Comparison of ENCODE assay signal across 23 cellular contexts in the genomic region with DNA sequence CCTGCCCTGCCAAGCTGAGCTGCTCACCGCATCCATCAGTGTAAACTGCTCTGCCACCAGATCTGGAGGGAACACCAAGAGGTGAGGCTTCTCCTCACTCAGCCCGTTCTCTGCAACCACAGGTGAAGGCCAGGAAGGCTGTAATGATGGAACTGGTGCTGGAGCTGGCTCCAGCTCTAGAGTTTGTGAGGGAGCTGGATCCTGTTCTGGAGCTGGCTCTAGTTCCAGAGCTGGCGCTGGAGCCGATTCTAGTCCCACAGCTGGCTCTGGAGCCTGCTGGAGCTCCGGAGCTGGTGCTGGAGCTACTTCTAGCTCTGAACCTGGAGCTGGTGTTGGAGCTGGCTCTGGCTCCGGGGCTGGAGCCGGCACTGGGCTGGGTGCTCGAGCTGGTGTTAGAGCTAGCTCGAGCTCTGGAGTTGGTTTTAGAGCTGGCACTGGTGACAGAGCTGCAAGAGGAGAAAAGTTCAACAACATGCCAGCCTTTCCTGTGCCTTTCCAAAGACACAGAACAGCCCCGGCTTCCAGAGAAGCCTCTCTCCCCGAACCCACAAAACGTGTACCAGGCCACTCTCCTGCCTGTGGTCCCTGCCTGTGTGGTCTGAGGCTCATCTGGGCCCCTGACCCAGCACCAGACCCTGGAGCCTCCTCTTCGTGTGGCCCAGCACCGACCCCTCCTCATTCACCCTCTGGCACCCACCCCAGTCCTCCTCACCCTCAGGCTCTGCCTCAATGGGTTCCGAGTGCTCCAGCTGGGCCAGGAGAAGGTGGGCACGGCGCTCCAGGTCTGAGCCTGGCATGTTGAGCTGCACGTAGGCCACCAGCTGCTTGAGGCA. TPM values are rescaled to one million over a fixed set of nuclear protein-coding genes. Genes with fewer than 3 reads are reported as not detected.
DNase-seq lines count a peak whose midpoint lies in the region; ATAC-seq, FAIRE-seq and TF ChIP-seq lines count a peak whose summit lies in the region.
"Had no signal": no experiment of that assay in that cellular context is flagged by ENCODE, and none has a peak within 500 bp of the region (broad histone marks: within the 10 kb centered on the region; RNA-seq: fewer than 3 reads in every experiment).

No MANE protein-coding gene starts in this region.

- TF ChIP-seq POLR2A in endothelial cell of umbilical vein (IDR thresholded peaks at IDR 0.05; ENCODE audit: low read depth, low read length), result no peak

- H3K4me3 Mint-ChIP-seq in CD8-positive, alpha-beta T cell, result no peak overlapping the region
- H3K4me3 Mint-ChIP-seq in IgD-negative memory B cell, result no peak overlapping the region
- H3K4me3 Mint-ChIP-seq in stimulated activated naive B cell treated with anti-CD40 and anti-IgM and Interleukin-4, amounts not matched to agents 10 μg/mL and 1 μg/mL and 100 μg/mL, for 72 hours, result no peak overlapping the region
- H3K4me3 Mint-ChIP-seq: activated CD4-positive, alpha-beta T cell treated with anti-CD3 and anti-CD28 coated beads, Interleukin-2, amount 10 ng/mL, durations not matched to agents 7 days and 5 days; neural crest cell had no signal

- H3K4me3 ChIP-seq in CD8-positive, alpha-beta T cell (ENCODE audit: low read depth, low read length), result no peak overlapping the region
- no peak overlapping the region for H3K4me3 ChIP-seq in endothelial cell of umbilical vein (replicated peaks in 1 of 3; ENCODE audit: insufficient read depth in 1 of 3, low read depth in 1 of 3, low read length in 3 of 3)
- H3K4me3 ChIP-seq: body of pancreas, tibial nerve had no signal

- H3K4me1 ChIP-seq in CD8-positive, alpha-beta T cell (ENCODE audit: insufficient read depth, low read length), result peaks cover 8% of the 10 kb centered on the region
- peaks cover 3% of the 10 kb centered on the region for H3K4me1 ChIP-seq in endothelial cell of umbilical vein (ENCODE audit: control insufficient read depth, extremely low read depth, insufficient read depth, low read length)

- H3K9me1 ChIP-seq in endothelial cell of umbilical vein (replicated peaks; ENCODE audit: control insufficient read depth, extremely low read depth, insufficient read depth, low read length), result no peaks in the 10 kb centered on the region

- H3K9ac ChIP-seq in endothelial cell of umbilical vein (replicated peaks; ENCODE audit: extremely low read depth, insufficient read depth, low read length), result no peak overlapping the region

- no peaks in the 10 kb centered on the region for H3K27me3 ChIP-seq in CD8-positive, alpha-beta T cell (ENCODE audit: insufficient read depth, low read length)
- H3K27me3 ChIP-seq in endothelial cell of umbilical vein (ENCODE audit: control insufficient read depth in 2 of 2, insufficient read depth in 2 of 2, low read length in 2 of 2), result no peaks in the 10 kb centered on the region
- H3K27me3 ChIP-seq: body of pancreas, tibial nerve had no signal

- no peak overlapping the region for H3K4me2 ChIP-seq in endothelial cell of umbilical vein (ENCODE audit: insufficient read depth, low read length)

- peaks cover 54% of the 10 kb centered on the region for H3K36me3 Mint-ChIP-seq in CD8-positive, alpha-beta T cell
- peaks cover 2% of the 10 kb centered on the region for H3K36me3 Mint-ChIP-seq in IgD-negative memory B cell
- H3K36me3 Mint-ChIP-seq in stimulated activated naive B cell treated with anti-CD40 and anti-IgM and Interleukin-4, amounts not matched to agents 10 μg/mL and 1 μg/mL and 100 μg/mL, for 72 hours, result peaks cover 46 to 53% of the 10 kb centered on the region in 2 donors

- POLR2A ChIA-PET in CD8-positive, alpha-beta T cell (lab: Charles Lee), result interaction anchor here (0.6 to 1.9 kb wide), 5 partner anchors 10 to 40 kb away, joined by 3 to 9 read pairs (median 5); no protein-coding TSS in a partner anchor
- POLR2A ChIA-PET in endothelial cell of umbilical vein (lab: Charles Lee) (no interaction called here), GM10248 (lab: Yijun Ruan, JAX) (no interaction called here)

- H3K4me1 Mint-ChIP-seq in CD8-positive, alpha-beta T cell (ENCODE audit: low read depth), result peaks cover 6% of the 10 kb centered on the region
- peaks cover 7 to 8% (median 8%) of the 10 kb centered on the region in 3 donors for H3K4me1 Mint-ChIP-seq in IgD-negative memory B cell
- H3K4me1 Mint-ChIP-seq in stimulated activated naive B cell treated with anti-CD40 and anti-IgM and Interleukin-4, amounts not matched to agents 10 μg/mL and 1 μg/mL and 100 μg/mL, for 72 hours, result peaks cover 15 to 19% of the 10 kb centered on the region in 2 donors
- H3K4me1 Mint-ChIP-seq: neural crest cell had no signal

- TF ChIP-seq CTCF in CD8-positive, alpha-beta T cell (IDR thresholded peaks at IDR 0.05), result no peak
- TF ChIP-seq CTCF in endothelial cell of umbilical vein (IDR thresholded peaks at IDR 0.05; ENCODE audit: extremely low read depth in 1 of 2, insufficient read depth in 1 of 2, low read depth in 1 of 2, low read length in 2 of 2) (no peak), GM10248 (IDR thresholded peaks at IDR 0.05; ENCODE audit: control extremely low read depth, extremely low read depth, low read depth, missing control alignments) (no peak)

- dilution Hi-C loops in endothelial cell of umbilical vein (cut with MboI; ENCODE audit: extremely low pct_ligation_motif_present, low sequenced_read_pairs), result no loop called here

- no peaks in the 10 kb centered on the region for H3K9me3 ChIP-seq in CD8-positive, alpha-beta T cell (ENCODE audit: low read length)
- no peaks in the 10 kb centered on the region for H3K9me3 ChIP-seq in endothelial cell of umbilical vein (replicated peaks; ENCODE audit: control insufficient read depth, insufficient read depth, low read length)
- H3K9me3 ChIP-seq: body of pancreas, tibial nerve had no signal

- H4K20me1 ChIP-seq in endothelial cell of umbilical vein (replicated peaks; ENCODE audit: control insufficient read depth, extremely low read depth, insufficient read depth, low read length), result no peaks in the 10 kb centered on the region

- ATAC-seq in CD8-positive, alpha-beta T cell, result no peak
- ATAC-seq in stimulated activated naive B cell treated with anti-CD40 and anti-IgM and Interleukin-4, amounts not matched to agents 10 μg/mL and 1 μg/mL and 100 μg/mL, for 72 hours (replicated peaks), result no peak
- ATAC-seq: activated naive CD4-positive, alpha-beta T cell treated with anti-CD3 and anti-CD28 coated beads, Interleukin-2, amount 50 U/mL, for 72 hours; body of pancreas had no signal

- H2AFZ ChIP-seq in endothelial cell of umbilical vein (ENCODE audit: low read depth, low read length), result no peak overlapping the region

- H3K79me2 ChIP-seq in endothelial cell of umbilical vein (ENCODE audit: control insufficient read depth, insufficient read depth, low read length), result no peaks in the 10 kb centered on the region

- BruUV-seq in endothelial cell of umbilical vein (replicated peaks; lab: Mats Ljungman, UMichigan), result TSS peak; percentile 39

- intact Hi-C loops in CD8-positive, alpha-beta T cell (cut with DNase I, micrococcal nuclease), result no loop called here
- intact Hi-C loops in endothelial cell of umbilical vein (cut with micrococcal nuclease), result no loop called here
- intact Hi-C loops in posterior vena cava (cut with DNase I), result no loop called here

- no peaks in the 10 kb centered on the region for H3K9me3 Mint-ChIP-seq in CD8-positive, alpha-beta T cell
- H3K9me3 Mint-ChIP-seq in IgD-negative memory B cell, result no peaks in the 10 kb centered on the region
- no peaks in the 10 kb centered on the region for H3K9me3 Mint-ChIP-seq in stimulated activated naive B cell treated with anti-CD40 and anti-IgM and Interleukin-4, amounts not matched to agents 10 μg/mL and 1 μg/mL and 100 μg/mL, for 72 hours
- H3K9me3 Mint-ChIP-seq: activated CD4-positive, alpha-beta T cell treated with anti-CD3 and anti-CD28 coated beads, Interleukin-2, amount 10 ng/mL, durations not matched to agents 7 days and 5 days; activated naive CD4-positive, alpha-beta T cell treated with anti-CD3 and anti-CD28 coated beads, Interleukin-2, amount 50 U/mL, for 72 hours; neural crest cell had no signal

- peak overlapping the region; percentile 32 for H3K27ac Mint-ChIP-seq in CD8-positive, alpha-beta T cell
- peak overlapping the region in 2 of 3 donors; percentile 62 to 69 for H3K27ac Mint-ChIP-seq in IgD-negative memory B cell
- H3K27ac Mint-ChIP-seq in stimulated activated naive B cell treated with anti-CD40 and anti-IgM and Interleukin-4, amounts not matched to agents 10 μg/mL and 1 μg/mL and 100 μg/mL, for 72 hours, result no peak overlapping the region
- H3K27ac Mint-ChIP-seq: activated CD4-positive, alpha-beta T cell treated with anti-CD3 and anti-CD28 coated beads, Interleukin-2, amount 10 ng/mL, durations not matched to agents 7 days and 5 days had no signal

- H3K27ac ChIP-seq in CD8-positive, alpha-beta T cell (ENCODE audit: low read depth, low read length), result no peak overlapping the region
- H3K27ac ChIP-seq in endothelial cell of umbilical vein (ENCODE audit: insufficient read depth, low read depth, low read length), result no peak overlapping the region
- H3K27ac ChIP-seq: body of pancreas, epithelial cell of prostate, tibial nerve had no signal

- peaks cover 39% of the 10 kb centered on the region for H3K36me3 ChIP-seq in CD8-positive, alpha-beta T cell (ENCODE audit: insufficient read depth, low read length)
- peaks cover 8 to 54% of the 10 kb centered on the region in 2 experiments for H3K36me3 ChIP-seq in endothelial cell of umbilical vein (ENCODE audit: control insufficient read depth in 2 of 2, extremely low read depth in 1 of 2, insufficient read depth in 2 of 2, low read length in 2 of 2)

- CTCF ChIA-PET in CD8-positive, alpha-beta T cell (lab: Charles Lee), result interaction anchor here (1.1 to 25.8 kb wide), 5 partner anchors 10 to 67 kb away, joined by 3 to 606 read pairs (median 5); no protein-coding TSS in a partner anchor
- CTCF ChIA-PET in endothelial cell of umbilical vein (lab: Charles Lee) (interaction anchor here (0.6 to 8.0 kb wide), 7 partner anchors 9 to 40 kb away, joined by 3 to 110 read pairs (median 4); no protein-coding TSS in a partner anchor), GM10248 (lab: Yijun Ruan, JAX) (interaction anchor here (1.0 to 20.8 kb wide), 9 partner anchors 11 to 86 kb away, joined by 3 to 473 read pairs (median 5); no protein-coding TSS in a partner anchor)

- H3K27me3 Mint-ChIP-seq in CD8-positive, alpha-beta T cell (ENCODE audit: low read depth), result no peaks in the 10 kb centered on the region
- no peaks in the 10 kb centered on the region for H3K27me3 Mint-ChIP-seq in IgD-negative memory B cell
- H3K27me3 Mint-ChIP-seq in stimulated activated naive B cell treated with anti-CD40 and anti-IgM and Interleukin-4, amounts not matched to agents 10 μg/mL and 1 μg/mL and 100 μg/mL, for 72 hours, result no peaks in the 10 kb centered on the region
- H3K27me3 Mint-ChIP-seq: activated CD4-positive, alpha-beta T cell treated with anti-CD3 and anti-CD28 coated beads, Interleukin-2, amount 10 ng/mL, durations not matched to agents 7 days and 5 days had no signal

- no peak for DNase-seq in CD8-positive, alpha-beta T cell
- DNase-seq in endothelial cell of umbilical vein (ENCODE audit: low read depth, low spot score), result no peak
- DNase-seq in posterior vena cava (ENCODE audit: low spot score), result peak; percentile 68
- no peak for DNase-seq in stimulated activated naive B cell treated with anti-CD40 and anti-IgM and Interleukin-4, amounts not matched to agents 10 μg/mL and 1 μg/mL and 100 μg/mL, for 72 hours
- no peak for DNase-seq in NCI-H774 (lab: John Stamatoyannopoulos, UW)
- DNase-seq in GM10248 (ENCODE audit: extremely low spot score), result no peak
- DNase-seq: activated CD4-positive, alpha-beta T cell treated with anti-CD3 and anti-CD28 coated beads, Interleukin-2, amount 10 ng/mL, durations not matched to agents 7 days and 5 days; activated T-cell treated with anti-CD3 and anti-CD28 coated beads, Interleukin-2, amount 50 U/mL, for 1 hour; COR-L47; cortex of kidney; foreskin fibroblast; KBM-7; kidney glomerular epithelial cell; NCI-H187 treated with DMSO at 0.1 percent for 48 hours; stimulated activated naive CD4-positive, alpha-beta T cell; SW 1271 had no signal

- FAIRE-seq in endothelial cell of umbilical vein (lab: Jason Lieb, UNC), result no peak
- FAIRE-seq: GM18507 had no signal

RNA-seq across cellular contexts. Expression of gene RALGDS, which starts 12.9 kb away (rescaled TPM):
- 100 to 1,000 TPM; 177 to 186 TPM for total RNA-seq in CD8-positive, alpha-beta T cell
- polyA plus RNA-seq in IgD-negative memory B cell (16.9 TPM), endothelial cell of umbilical vein (60.0 and 72.2 TPM in 2 replicates)
- total RNA-seq in endothelial cell of umbilical vein (41.4 and 43.1 TPM in 2 replicates), posterior vena cava (10 to 100 TPM; 27.6 to 28.3 TPM)
- 42.1 and 51.4 TPM in 2 replicates for polyA plus RNA-seq in endothelial cell of umbilical vein (2011; cell fraction: cytosol; rRNA removed)
- 185 and 231 TPM in 2 replicates for polyA plus RNA-seq in endothelial cell of umbilical vein (2011; cell fraction: nucleus; rRNA removed)
- 23.4 and 32.2 TPM in 2 replicates for polyA plus RNA-seq in endothelial cell of umbilical vein (2012)
- polyA minus RNA-seq in endothelial cell of umbilical vein, result 31.7 and 33.3 TPM in 2 replicates
- polyA minus RNA-seq in endothelial cell of umbilical vein (2011; cell fraction: cytosol; rRNA and poly(A)+ RNA removed), result 14.1 TPM
- polyA minus RNA-seq in endothelial cell of umbilical vein (2011; cell fraction: nucleus; rRNA and poly(A)+ RNA removed), result 34.4 and 39.5 TPM in 2 replicates

RNA-seq across cellular contexts. Expression of gene CEL, which starts 46.4 kb away (rescaled TPM):
- total RNA-seq in CD8-positive, alpha-beta T cell, result under 1 TPM; 0.19 to 0.30 TPM
- polyA plus RNA-seq in IgD-negative memory B cell, result not detected
- total RNA-seq in endothelial cell of umbilical vein, result 1.1 and 1.9 TPM in 2 replicates
- polyA plus RNA-seq in endothelial cell of umbilical vein, result 0.81 and 0.92 TPM in 2 replicates
- 0.22 and 0.35 TPM in 2 replicates for polyA plus RNA-seq in endothelial cell of umbilical vein (2011; cell fraction: cytosol; rRNA removed)
- 5.2 and 6.0 TPM in 2 replicates for polyA plus RNA-seq in endothelial cell of umbilical vein (2011; cell fraction: nucleus; rRNA removed)
- polyA plus RNA-seq in endothelial cell of umbilical vein (2012), result 0.76 and 1.1 TPM in 2 replicates
- 0.46 and 0.68 TPM in 2 replicates for polyA minus RNA-seq in endothelial cell of umbilical vein
- polyA minus RNA-seq in endothelial cell of umbilical vein (2011; cell fraction: cytosol; rRNA and poly(A)+ RNA removed), result not detected
- polyA minus RNA-seq in endothelial cell of umbilical vein (2011; cell fraction: nucleus; rRNA and poly(A)+ RNA removed), result 1.3 and 1.9 TPM in 2 replicates
- total RNA-seq in posterior vena cava, result 1 to 10 TPM in 1 of 2 donors, under 1 TPM in 1; 0.51 to 2.8 TPM

RNA-seq across cellular contexts. Expression of gene GBGT1, which starts 55.5 kb away (rescaled TPM):
- total RNA-seq in CD8-positive, alpha-beta T cell, result under 1 TPM; 0.53 to 0.84 TPM
- polyA plus RNA-seq in IgD-negative memory B cell (1.7 TPM), endothelial cell of umbilical vein (56.3 and 68.8 TPM in 2 replicates)
- total RNA-seq in endothelial cell of umbilical vein (28.7 and 35.6 TPM in 2 replicates), posterior vena cava (10 to 100 TPM; 14.2 to 19.9 TPM)
- 36.6 and 42.6 TPM in 2 replicates for polyA plus RNA-seq in endothelial cell of umbilical vein (2011; cell fraction: cytosol; rRNA removed)
- 39.7 and 45.5 TPM in 2 replicates for polyA plus RNA-seq in endothelial cell of umbilical vein (2011; cell fraction: nucleus; rRNA removed)
- 32.2 and 55.3 TPM in 2 replicates for polyA plus RNA-seq in endothelial cell of umbilical vein (2012)
- polyA minus RNA-seq in endothelial cell of umbilical vein, result 61.1 and 61.6 TPM in 2 replicates
- not detected for polyA minus RNA-seq in endothelial cell of umbilical vein (2011; cell fraction: cytosol; rRNA and poly(A)+ RNA removed)
- 24.7 and 38.1 TPM in 2 replicates for polyA minus RNA-seq in endothelial cell of umbilical vein (2011; cell fraction: nucleus; rRNA and poly(A)+ RNA removed)

Comparison
In these comparisons a context has a peak if more than half of its experiments do, and no peak if none do; other contexts are left out.
1. RNA of gene GBGT1, which starts 55.5 kb away (total RNA-seq): 28.7 to 35.6 TPM in endothelial cell of umbilical vein and 14.2 to 19.9 TPM in posterior vena cava; 0.53 to 0.84 TPM in CD8-positive, alpha-beta T cell; every median in the first group is over 4 times any median in the second.